22 cellular contexts compared by ENCODE assay signal in the genomic region with DNA sequence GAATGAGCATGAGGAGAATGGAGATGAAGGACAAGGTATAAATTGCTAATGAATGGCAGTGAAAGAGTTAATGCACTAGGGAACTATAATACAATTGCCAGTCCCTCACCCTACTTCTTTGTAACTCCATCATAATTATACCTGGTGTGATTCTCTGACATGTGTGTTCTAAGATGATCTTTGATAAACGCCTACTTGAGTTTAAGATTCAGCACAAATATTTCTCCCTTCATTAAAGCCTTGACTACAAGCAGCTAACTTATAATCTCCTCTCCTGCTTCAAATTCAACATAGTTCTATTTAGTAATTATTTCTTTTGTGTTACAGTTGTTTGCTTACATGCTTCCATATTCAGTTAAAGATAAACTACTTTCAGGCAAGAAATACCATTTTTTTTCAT. TPM values are rescaled to one million over a fixed set of nuclear protein-coding genes. Genes with fewer than 3 reads are reported as not detected.
A peak's percentile ranks its signal among the peaks of the same experiment; 100 is the strongest.
DNase-seq lines count a peak whose midpoint lies in the region; ATAC-seq and TF ChIP-seq lines count a peak whose summit lies in the region.
"Had no signal": no experiment of that assay in that cellular context is flagged by ENCODE, and none has a peak within 500 bp of the region (broad histone marks: within the 10 kb centered on the region; RNA-seq: fewer than 3 reads in every experiment).

No MANE protein-coding gene starts in this region.

- H3K36me3 ChIP-seq in neural cell (ENCODE audit: insufficient read depth, low read length) (no peaks in the 10 kb centered on the region), left lung (no peaks in the 10 kb centered on the region), transverse colon (no peaks in the 10 kb centered on the region)
- H3K36me3 ChIP-seq: BLaER1, HAP-1 had no signal

- H3F3A ChIP-seq in neural cell (ENCODE audit: insufficient read depth, low read length, poor library complexity, severe bottlenecking), result no peaks in the 10 kb centered on the region

- TF ChIP-seq CTCF in neural cell (IDR thresholded peaks at IDR 0.05; ENCODE audit: poor library complexity, severe bottlenecking), result no peak
- TF ChIP-seq CTCF in left lung (IDR thresholded peaks at IDR 0.05), result no peak
- TF ChIP-seq CTCF in transverse colon (IDR thresholded peaks at IDR 0.05), result no peak

- H3K79me2 ChIP-seq in neural cell (replicated peaks; ENCODE audit: insufficient read depth, low read length), result no peaks in the 10 kb centered on the region

- WGBS in transverse colon (ENCODE audit: low coverage in 1 of 2), 2 donors, result 71 to 72% methylated on average over 1 of the region's 1 CpG

- peak overlapping the region; percentile 22 for H3K9ac ChIP-seq in neural cell (ENCODE audit: low read length)
- H3K9ac ChIP-seq: BLaER1, GM23248 had no signal

- H3K4me3 ChIP-seq in neural cell (ENCODE audit: low read length) (peak overlapping the region; percentile 50), left lung (no peak overlapping the region), transverse colon (no peak overlapping the region)
- H3K4me3 ChIP-seq: BLaER1, GM12878, GM23248, HAP-1 had no signal

- H2AFZ ChIP-seq in neural cell (ENCODE audit: low read depth, low read length), result no peak overlapping the region

- TF ChIP-seq RAD21 in neural cell (conservative IDR thresholded peaks at IDR 0.05), result no peak

- in situ Hi-C loops in transverse colon (cut with MboI; ENCODE audit: low pct_ligation_motif_present in 1 of 4, low pct_unique_long_range_greater_than_20kb in 1 of 4, low sequenced_read_pairs in 3 of 4), result no loop called here

- H3K27ac ChIP-seq in neural cell (ENCODE audit: low read length), result peak overlapping the region; percentile 79
- H3K27ac ChIP-seq in left lung, result no peak overlapping the region
- no peak overlapping the region for H3K27ac ChIP-seq in transverse colon
- H3K27ac ChIP-seq: BLaER1, GM23248 had no signal

- intact Hi-C loops in left lung (cut with DNase I) (no loop called here), transverse colon (cut with DNase I; ENCODE audit: low total_unique reads) (no loop called here)

- H4K20me1 ChIP-seq in neural cell (ENCODE audit: insufficient read depth), result no peaks in the 10 kb centered on the region
- H4K20me1 ChIP-seq: BLaER1 had no signal

- no peak for ATAC-seq in left lung
- no peak for ATAC-seq in HG03520 (IDR thresholded peaks at IDR 0.05; ENCODE audit: unreplicated experiment)
- ATAC-seq: GM12878 had no signal

- no peaks in the 10 kb centered on the region for H3K9me3 ChIP-seq in neural cell (ENCODE audit: low read length)
- H3K9me3 ChIP-seq in left lung, result no peaks in the 10 kb centered on the region
- H3K9me3 ChIP-seq in transverse colon, result no peaks in the 10 kb centered on the region
- H3K9me3 ChIP-seq: BLaER1, HAP-1 had no signal

- no peaks in the 10 kb centered on the region for H3K9me2 ChIP-seq in neural cell (ENCODE audit: insufficient read depth, low read length)

- H3K4me1 ChIP-seq in left lung, result peaks cover 0 to 10% of the 10 kb centered on the region in 2 donors
- no peaks in the 10 kb centered on the region for H3K4me1 ChIP-seq in transverse colon
- H3K4me1 ChIP-seq: HAP-1 had no signal

- peak; percentile 76 for TF ChIP-seq EP300 in neural cell (conservative IDR thresholded peaks at IDR 0.05; ENCODE audit: poor library complexity, severe bottlenecking)
- TF ChIP-seq EP300 in transverse colon (IDR thresholded peaks at IDR 0.05; ENCODE audit: low read depth), result no peak

- H3K27me3 ChIP-seq in neural cell (ENCODE audit: insufficient read depth, low read depth, low read length) (no peaks in the 10 kb centered on the region), left lung (peaks cover 0 to 11% of the 10 kb centered on the region in 2 donors), transverse colon (no peaks in the 10 kb centered on the region)

- DNase-seq in NCI-H1105 treated with DMSO at 0.1 percent for 48 hours (lab: John Stamatoyannopoulos, UW), result peak; percentile 62
- DNase-seq in NCI-H1105 (lab: John Stamatoyannopoulos, UW), result no peak
- DNase-seq in NCI-H526 treated with DMSO at 0.1 percent for 48 hours (lab: John Stamatoyannopoulos, UW), result peak; percentile 18
- DNase-seq in left lung, result no peak
- DNase-seq in transverse colon, result no peak
- DNase-seq: 8988T; CD4-positive, alpha-beta memory T cell; DMS153; DND-41; EL; GM23248 had no signal

- H3K4me2 ChIP-seq in neural cell (ENCODE audit: low read length), result peak overlapping the region; percentile 44
- H3K4me2 ChIP-seq: BLaER1 had no signal

- TF ChIP-seq POLR2A in transverse colon (IDR thresholded peaks at IDR 0.05), result no peak

TF ChIP-seq in neural cell, 6 proteins besides CTCF, POLR2A, EP300 and RAD21:
- TF ChIP-seq TAF1 (IDR thresholded peaks at IDR 0.05; ENCODE audit: low read depth) (no peak), EZH2 (IDR thresholded peaks at IDR 0.05; ENCODE audit: borderline replicate concordance, insufficient read depth, low read length, poor library complexity, severe bottlenecking) (no peak), MXI1 (conservative IDR thresholded peaks at IDR 0.05; ENCODE audit: poor library complexity, severe bottlenecking) (no peak), POLR2AphosphoS5 (IDR thresholded peaks at IDR 0.05) (peak; percentile 56), SMC3 (conservative IDR thresholded peaks at IDR 0.05; ENCODE audit: poor library complexity) (peak; percentile 19)
- TF ChIP-seq, protein P1, sequence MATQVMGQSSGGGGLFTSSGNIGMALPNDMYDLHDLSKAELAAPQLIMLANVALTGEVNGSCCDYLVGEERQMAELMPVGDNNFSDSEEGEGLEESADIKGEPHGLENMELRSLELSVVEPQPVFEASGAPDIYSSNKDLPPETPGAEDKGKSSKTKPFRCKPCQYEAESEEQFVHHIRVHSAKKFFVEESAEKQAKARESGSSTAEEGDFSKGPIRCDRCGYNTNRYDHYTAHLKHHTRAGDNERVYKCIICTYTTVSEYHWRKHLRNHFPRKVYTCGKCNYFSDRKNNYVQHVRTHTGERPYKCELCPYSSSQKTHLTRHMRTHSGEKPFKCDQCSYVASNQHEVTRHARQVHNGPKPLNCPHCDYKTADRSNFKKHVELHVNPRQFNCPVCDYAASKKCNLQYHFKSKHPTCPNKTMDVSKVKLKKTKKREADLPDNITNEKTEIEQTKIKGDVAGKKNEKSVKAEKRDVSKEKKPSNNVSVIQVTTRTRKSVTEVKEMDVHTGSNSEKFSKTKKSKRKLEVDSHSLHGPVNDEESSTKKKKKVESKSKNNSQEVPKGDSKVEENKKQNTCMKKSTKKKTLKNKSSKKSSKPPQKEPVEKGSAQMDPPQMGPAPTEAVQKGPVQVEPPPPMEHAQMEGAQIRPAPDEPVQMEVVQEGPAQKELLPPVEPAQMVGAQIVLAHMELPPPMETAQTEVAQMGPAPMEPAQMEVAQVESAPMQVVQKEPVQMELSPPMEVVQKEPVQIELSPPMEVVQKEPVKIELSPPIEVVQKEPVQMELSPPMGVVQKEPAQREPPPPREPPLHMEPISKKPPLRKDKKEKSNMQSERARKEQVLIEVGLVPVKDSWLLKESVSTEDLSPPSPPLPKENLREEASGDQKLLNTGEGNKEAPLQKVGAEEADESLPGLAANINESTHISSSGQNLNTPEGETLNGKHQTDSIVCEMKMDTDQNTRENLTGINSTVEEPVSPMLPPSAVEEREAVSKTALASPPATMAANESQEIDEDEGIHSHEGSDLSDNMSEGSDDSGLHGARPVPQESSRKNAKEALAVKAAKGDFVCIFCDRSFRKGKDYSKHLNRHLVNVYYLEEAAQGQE (IDR thresholded peaks at IDR 0.05; ENCODE audit: borderline replicate concordance), result no peak

RNA-seq across cellular contexts. Expression of a gene that starts 9.7 kb away (rescaled TPM):
- not detected in 2 replicates for polyA plus RNA-seq in neural cell
- not detected in 2 replicates for polyA minus RNA-seq in neural cell
- total RNA-seq in left lung (not detected), transverse colon (not detected)
- total RNA-seq: A673; CD4-positive, alpha-beta memory T cell; G401; GM12878; GM23248; H4; HT-29 had no signal
- polyA plus RNA-seq: AG04450; CD14-positive monocyte; CD4-positive, alpha-beta memory T cell; GM12878; GM23248 had no signal

RNA-seq across cellular contexts. Expression of a gene that starts 29.4 kb away (rescaled TPM):
- not detected in 2 replicates for polyA plus RNA-seq in neural cell
- polyA minus RNA-seq in neural cell, result not detected in 2 replicates
- total RNA-seq in left lung, result 10 to 100 TPM; 10.9 to 12.7 TPM
- total RNA-seq in transverse colon, result 1 to 10 TPM in 1 of 4 donors, under 1 TPM in 1, not detected in 2; 0.27 to 1.4 TPM
- total RNA-seq: A673, G401, GM23248, H4, HT-29 had no signal
- polyA plus RNA-seq: AG04450; CD4-positive, alpha-beta memory T cell; GM23248 had no signal

RNA-seq across cellular contexts. Expression of a gene that starts 57.1 kb away (rescaled TPM):
- polyA plus RNA-seq in neural cell, result not detected in 2 replicates
- not detected in 2 replicates for polyA minus RNA-seq in neural cell
- total RNA-seq in left lung (under 1 TPM; 0.38 to 0.63 TPM), transverse colon (not detected)
- total RNA-seq: A673; CD4-positive, alpha-beta memory T cell; G401; GM12878; GM23248; H4; HT-29 had no signal
- polyA plus RNA-seq: AG04450; CD4-positive, alpha-beta memory T cell; GM12878; GM23248 had no signal

Comparison
In these comparisons a context has a peak if more than half of its experiments do, and no peak if none do; other contexts are left out.
1. DNase-seq: peak in NCI-H1105 treated with DMSO at 0.1 percent for 48 hours (single experiment) and NCI-H526 treated with DMSO at 0.1 percent for 48 hours (single experiment); none in NCI-H1105 (single experiment), left lung (0 of 2) and transverse colon (single experiment).
2. RNA of a gene that starts 29.4 kb away (total RNA-seq): 10.9 to 12.7 TPM in left lung; 0.27 to 1.4 TPM in transverse colon; every median in the first group is over 4 times any median in the second.